In the genomic region with DNA sequence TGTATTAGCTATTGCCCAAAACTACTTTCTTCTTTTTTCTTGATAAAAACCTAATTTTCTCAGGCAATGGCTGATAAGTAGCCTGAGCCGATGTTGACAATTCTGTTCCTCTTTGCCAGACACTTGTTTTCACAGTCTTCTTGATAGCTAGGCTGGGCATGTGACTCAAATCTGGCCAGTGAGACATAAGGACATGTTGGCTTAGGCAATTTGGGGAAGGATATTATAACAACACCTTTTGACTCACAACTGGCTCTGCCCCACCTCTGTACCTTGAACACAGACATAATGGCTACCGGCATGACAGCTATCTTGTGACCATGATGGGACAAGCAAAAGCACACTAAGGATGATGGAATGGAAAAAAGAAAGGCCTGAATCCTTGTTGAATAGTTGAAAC, we compare ENCODE assay signal across 1 cellular context.
TF ChIP-seq lines count a peak whose summit lies in the region.

No MANE protein-coding gene starts in this region.

TF ChIP-seq in IMR-90, 13 proteins besides CTCF, POLR2A, EP300 and RAD21 (continued from another document):
- TF ChIP-seq USF2 (IDR thresholded peaks at IDR 0.05; ENCODE audit: low read depth, low read length): no peak
- TF ChIP-seq NFE2L2 (IDR thresholded peaks at IDR 0.05; ENCODE audit: low read depth, low read length): no peak
- TF ChIP-seq SMC3 (IDR thresholded peaks at IDR 0.05; ENCODE audit: low read depth, low read length): no peak
- no peak for TF ChIP-seq MXI1 (IDR thresholded peaks at IDR 0.05; ENCODE audit: borderline replicate concordance, low read depth, low read length)
- no peak for TF ChIP-seq RCOR1 (IDR thresholded peaks at IDR 0.05; ENCODE audit: insufficient replicate concordance, low read length)
- TF ChIP-seq MAZ (IDR thresholded peaks at IDR 0.05; ENCODE audit: borderline replicate concordance, low read depth, low read length): no peak
- TF ChIP-seq CEBPB (IDR thresholded peaks at IDR 0.05; ENCODE audit: low read depth, low read length): no peak
- TF ChIP-seq BHLHE40 (IDR thresholded peaks at IDR 0.05; ENCODE audit: low read depth, low read length): no peak
- no peak for TF ChIP-seq RFX5 (IDR thresholded peaks at IDR 0.05; ENCODE audit: low read depth, low read length)
- TF ChIP-seq FOS (IDR thresholded peaks at IDR 0.05; ENCODE audit: low read depth, low read length): no peak
